In genomic region chr20:58649288-58650180, GRCh38 we compare ENCODE assay signal across 8 cellular contexts. TPM values are rescaled to one million over a fixed set of nuclear protein-coding genes. Genes with fewer than 3 reads are reported as not detected.
DNase-seq lines count a peak whose midpoint lies in the region; ATAC-seq and TF ChIP-seq lines count a peak whose summit lies in the region.

No MANE protein-coding gene starts in this region.

- peak overlapping the region; percentile 63 to 93 (median 83) for H3K27ac Mint-ChIP-seq in CD8-positive, alpha-beta memory T cell

- peak overlapping the region; percentile 73 to 78 for H3K9ac ChIP-seq in colonic mucosa (ENCODE audit: low read depth in 2 of 2, low read length in 2 of 2)

- 11 to 20% methylated on average over 21 to 55 of the region's 73 CpGs for WGBS in upper lobe of left lung, 2 donors

- POLR2A ChIA-PET in CD8-positive, alpha-beta memory T cell (lab: Charles Lee), result interaction anchor here (0.6 to 1.8 kb wide), 3 partner anchors 10 to 1291 kb away, joined by 3 to 17 read pairs (median 4); partner anchors contain the start of genes FAM217B and PPP1R3D

- H3K4me1 ChIP-seq in CD8-positive, alpha-beta memory T cell (ENCODE audit: insufficient read depth, low read length), result peaks cover 18% of the 10 kb centered on the region
- peaks cover 8% of the 10 kb centered on the region for H3K4me1 ChIP-seq in colonic mucosa
- peaks cover 18% of the 10 kb centered on the region for H3K4me1 ChIP-seq in mononuclear cell (ENCODE audit: insufficient read depth, low read length)
- H3K4me1 ChIP-seq in upper lobe of left lung, result peaks cover 16 to 29% (median 23%) of the 10 kb centered on the region in 4 donors

- no peak for TF ChIP-seq EP300 in upper lobe of left lung (IDR thresholded peaks at IDR 0.05)

- H3K27me3 ChIP-seq in CD8-positive, alpha-beta memory T cell (ENCODE audit: insufficient read depth, low read length, poor library complexity, severe bottlenecking), result no peaks in the 10 kb centered on the region
- H3K27me3 ChIP-seq in colonic mucosa, result no peaks in the 10 kb centered on the region
- H3K27me3 ChIP-seq in mononuclear cell (ENCODE audit: insufficient read depth, low read length), result no peaks in the 10 kb centered on the region
- H3K27me3 ChIP-seq in upper lobe of left lung, result no peaks in the 10 kb centered on the region

- H3K4me3 ChIP-seq in CD8-positive, alpha-beta memory T cell (ENCODE audit: low read length), result peak overlapping the region; percentile 95
- H3K4me3 ChIP-seq in colonic mucosa (peak overlapping the region; percentile 98), mononuclear cell (ENCODE audit: low read length) (peak overlapping the region; percentile 62), upper lobe of left lung (peak overlapping the region; percentile 30 to 99 (median 88))

- H3K27ac ChIP-seq in CD8-positive, alpha-beta memory T cell (ENCODE audit: low read depth, low read length), result peak overlapping the region; percentile 32
- peak overlapping the region; percentile 98 for H3K27ac ChIP-seq in colonic mucosa
- peak overlapping the region; percentile 89 to 93 (median 92) for H3K27ac ChIP-seq in upper lobe of left lung

- no peak for TF ChIP-seq POLR2A in upper lobe of left lung (IDR thresholded peaks at IDR 0.05)

- H3K9me3 Mint-ChIP-seq in CD8-positive, alpha-beta memory T cell, result no peaks in the 10 kb centered on the region

- peaks cover 14 to 30% (median 26%) of the 10 kb centered on the region in 3 donors for H3K4me1 Mint-ChIP-seq in CD8-positive, alpha-beta memory T cell

- intact Hi-C loops in colonic mucosa (cut with DNase I), result no loop called here

- no peaks in the 10 kb centered on the region for H3K36me3 ChIP-seq in CD8-positive, alpha-beta memory T cell (ENCODE audit: insufficient read depth, low read length)
- H3K36me3 ChIP-seq in colonic mucosa, result no peaks in the 10 kb centered on the region
- no peaks in the 10 kb centered on the region for H3K36me3 ChIP-seq in upper lobe of left lung

- peak overlapping the region; percentile 79 to 91 (median 82) for H3K4me3 Mint-ChIP-seq in CD8-positive, alpha-beta memory T cell

- peaks cover 0 to 22% (median 1%) of the 10 kb centered on the region in 3 donors for H3K36me3 Mint-ChIP-seq in CD8-positive, alpha-beta memory T cell

- CTCF ChIA-PET in CD8-positive, alpha-beta memory T cell (lab: Charles Lee), result interaction anchor here (1.5 to 4.9 kb wide), 3 partner anchors 11 to 188 kb away, joined by 3 to 30 read pairs (median 22); partner anchors contain the start of gene NPEPL1

- peak; percentile 18 to 61 (median 24) for DNase-seq in CD8-positive, alpha-beta memory T cell
- DNase-seq in T-helper 2 cell, result peak in 4 of 5 experiments; percentile 20 to 54 (median 23)
- peak; percentile 35 for DNase-seq in colonic mucosa
- DNase-seq in upper lobe of left lung, result peak; percentile 33 to 91
- DNase-seq in ecto neural progenitor cell (ENCODE audit: low spot score), result no peak
- no peak for DNase-seq in GM19238 (ENCODE audit: insufficient read length, low spot score)

- H3K27me3 Mint-ChIP-seq in CD8-positive, alpha-beta memory T cell, result peaks cover 0 to 3% of the 10 kb centered on the region in 2 donors

- ATAC-seq in upper lobe of left lung (ENCODE audit: low FRiP score in 2 of 2), result no peak
- no peak for ATAC-seq in GM21381 (IDR thresholded peaks at IDR 0.05; ENCODE audit: unreplicated experiment)

- TF ChIP-seq CTCF in colonic mucosa (IDR thresholded peaks at IDR 0.05) (no peak), upper lobe of left lung (IDR thresholded peaks at IDR 0.05) (no peak)

- no peaks in the 10 kb centered on the region for H3K9me3 ChIP-seq in CD8-positive, alpha-beta memory T cell (ENCODE audit: low read length)
- H3K9me3 ChIP-seq in colonic mucosa, result no peaks in the 10 kb centered on the region
- no peaks in the 10 kb centered on the region for H3K9me3 ChIP-seq in mononuclear cell (ENCODE audit: low read depth, low read length)
- no peaks in the 10 kb centered on the region for H3K9me3 ChIP-seq in upper lobe of left lung

RNA-seq across cellular contexts. Expression of gene STX16, which starts 1.5 kb away (rescaled TPM):
- 10 to 100 TPM; 69.2 to 72.8 TPM for total RNA-seq in CD8-positive, alpha-beta memory T cell
- polyA plus RNA-seq in CD8-positive, alpha-beta memory T cell, result 24.9 TPM
- 10 to 100 TPM; 36.3 to 38.3 TPM for total RNA-seq in colonic mucosa
- 90.3 TPM for total RNA-seq in mononuclear cell
- 100 to 1,000 TPM in 1 of 6 donors, 10 to 100 TPM in 5; 42.1 to 469 (median 64.7) TPM for total RNA-seq in upper lobe of left lung

RNA-seq across cellular contexts. Expression of gene NPEPL1, which starts 43.1 kb away (rescaled TPM):
- total RNA-seq in CD8-positive, alpha-beta memory T cell, result 10 to 100 TPM; 15.3 to 18.6 TPM
- 6.8 TPM for polyA plus RNA-seq in CD8-positive, alpha-beta memory T cell
- 10 to 100 TPM; 14.7 to 20.6 TPM for total RNA-seq in colonic mucosa
- 25.5 TPM for total RNA-seq in mononuclear cell
- total RNA-seq in upper lobe of left lung, result 100 to 1,000 TPM in 1 of 6 donors, 10 to 100 TPM in 5; 19.4 to 198 (median 50.9) TPM

Comparison
In these comparisons a context has a peak if more than half of its experiments do, and no peak if none do; other contexts are left out.
1. DNase-seq: peak in CD8-positive, alpha-beta memory T cell (5 of 5), T-helper 2 cell (4 of 5), colonic mucosa (single experiment) and upper lobe of left lung (2 of 2); none in ecto neural progenitor cell (single experiment) and GM19238 (single experiment).
2. H3K27ac ChIP-seq: peak in every context shown above with its lines; median percentile 98 in colonic mucosa; 92 in upper lobe of left lung; 32 in CD8-positive, alpha-beta memory T cell.
3. Peak in every context shown above with its lines, with median percentiles within 50 percentile points of each other: H3K4me3 ChIP-seq.